2 cellular contexts compared by ENCODE assay signal in the genomic region with DNA sequence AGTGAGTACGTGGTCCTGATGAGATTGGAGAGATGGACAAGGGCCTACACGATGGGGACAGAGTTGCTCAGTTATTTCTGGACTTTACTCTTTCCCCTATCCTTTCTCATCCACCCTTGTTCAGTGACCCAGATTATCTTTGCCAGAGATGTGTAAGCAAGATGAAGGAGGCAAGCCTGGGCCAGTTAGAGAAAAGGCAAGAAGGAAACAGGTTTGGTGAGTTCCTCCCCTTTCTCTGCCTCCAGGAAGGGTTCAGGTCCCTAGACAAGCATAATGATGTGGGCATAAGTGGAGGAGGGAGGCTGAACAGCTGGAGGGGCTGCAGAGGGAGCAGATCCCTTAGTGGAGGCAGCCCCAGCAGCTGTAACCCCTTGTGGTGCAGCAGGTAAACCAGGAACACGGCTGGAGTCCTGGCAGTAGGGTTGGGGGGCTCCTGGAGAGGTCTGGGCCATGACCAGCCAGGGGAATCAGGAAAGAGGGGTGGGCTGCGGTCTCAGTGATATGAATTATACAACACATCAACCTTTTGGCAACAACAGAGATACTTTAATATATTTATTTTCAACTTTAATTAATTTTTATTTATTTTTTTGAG.
TF ChIP-seq lines count a peak whose summit lies in the region.

No MANE protein-coding gene starts in this region.

TF ChIP-seq in GM23338, 12 proteins besides CTCF, POLR2A, EP300 and RAD21:
- TF ChIP-seq, protein P1, sequence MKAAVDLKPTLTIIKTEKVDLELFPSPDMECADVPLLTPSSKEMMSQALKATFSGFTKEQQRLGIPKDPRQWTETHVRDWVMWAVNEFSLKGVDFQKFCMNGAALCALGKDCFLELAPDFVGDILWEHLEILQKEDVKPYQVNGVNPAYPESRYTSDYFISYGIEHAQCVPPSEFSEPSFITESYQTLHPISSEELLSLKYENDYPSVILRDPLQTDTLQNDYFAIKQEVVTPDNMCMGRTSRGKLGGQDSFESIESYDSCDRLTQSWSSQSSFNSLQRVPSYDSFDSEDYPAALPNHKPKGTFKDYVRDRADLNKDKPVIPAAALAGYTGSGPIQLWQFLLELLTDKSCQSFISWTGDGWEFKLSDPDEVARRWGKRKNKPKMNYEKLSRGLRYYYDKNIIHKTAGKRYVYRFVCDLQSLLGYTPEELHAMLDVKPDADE (IDR thresholded peaks at IDR 0.05) = no peak
TF ChIP-seq in GM23338: peak in this region for 0.

TF ChIP-seq in K562, 482 proteins besides CTCF, POLR2A, EP300 and RAD21:
- TF ChIP-seq, protein P2, sequence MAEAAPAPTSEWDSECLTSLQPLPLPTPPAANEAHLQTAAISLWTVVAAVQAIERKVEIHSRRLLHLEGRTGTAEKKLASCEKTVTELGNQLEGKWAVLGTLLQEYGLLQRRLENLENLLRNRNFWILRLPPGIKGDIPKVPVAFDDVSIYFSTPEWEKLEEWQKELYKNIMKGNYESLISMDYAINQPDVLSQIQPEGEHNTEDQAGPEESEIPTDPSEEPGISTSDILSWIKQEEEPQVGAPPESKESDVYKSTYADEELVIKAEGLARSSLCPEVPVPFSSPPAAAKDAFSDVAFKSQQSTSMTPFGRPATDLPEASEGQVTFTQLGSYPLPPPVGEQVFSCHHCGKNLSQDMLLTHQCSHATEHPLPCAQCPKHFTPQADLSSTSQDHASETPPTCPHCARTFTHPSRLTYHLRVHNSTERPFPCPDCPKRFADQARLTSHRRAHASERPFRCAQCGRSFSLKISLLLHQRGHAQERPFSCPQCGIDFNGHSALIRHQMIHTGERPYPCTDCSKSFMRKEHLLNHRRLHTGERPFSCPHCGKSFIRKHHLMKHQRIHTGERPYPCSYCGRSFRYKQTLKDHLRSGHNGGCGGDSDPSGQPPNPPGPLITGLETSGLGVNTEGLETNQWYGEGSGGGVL (CRISPR knock-in tag; IDR thresholded peaks at IDR 0.05) = no peak
- TF ChIP-seq HDAC2 (IDR thresholded peaks at IDR 0.05) = peak; percentile 9; the same call in 1 of the 2 replicates
- no peak for TF ChIP-seq SAFB (IDR thresholded peaks at IDR 0.05; ENCODE audit: borderline replicate concordance, low read depth, low read length)
- no peak for TF ChIP-seq EP400 (IDR thresholded peaks at IDR 0.05)
- TF ChIP-seq, protein P3, sequence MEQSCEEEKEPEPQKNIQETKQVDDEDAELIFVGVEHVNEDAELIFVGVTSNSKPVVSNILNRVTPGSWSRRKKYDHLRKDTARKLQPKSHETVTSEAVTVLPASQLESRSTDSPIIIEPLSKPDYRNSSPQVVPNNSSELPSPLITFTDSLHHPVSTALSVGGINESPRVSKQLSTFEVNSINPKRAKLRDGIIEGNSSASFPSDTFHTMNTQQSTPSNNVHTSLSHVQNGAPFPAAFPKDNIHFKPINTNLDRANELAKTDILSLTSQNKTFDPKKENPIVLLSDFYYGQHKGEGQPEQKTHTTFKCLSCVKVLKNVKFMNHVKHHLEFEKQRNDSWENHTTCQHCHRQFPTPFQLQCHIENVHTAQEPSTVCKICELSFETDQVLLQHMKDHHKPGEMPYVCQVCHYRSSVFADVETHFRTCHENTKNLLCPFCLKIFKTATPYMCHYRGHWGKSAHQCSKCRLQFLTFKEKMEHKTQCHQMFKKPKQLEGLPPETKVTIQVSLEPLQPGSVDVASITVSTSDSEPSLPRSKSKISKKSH (CRISPR knock-in tag; IDR thresholded peaks at IDR 0.05) = no peak
